In the genomic region with DNA sequence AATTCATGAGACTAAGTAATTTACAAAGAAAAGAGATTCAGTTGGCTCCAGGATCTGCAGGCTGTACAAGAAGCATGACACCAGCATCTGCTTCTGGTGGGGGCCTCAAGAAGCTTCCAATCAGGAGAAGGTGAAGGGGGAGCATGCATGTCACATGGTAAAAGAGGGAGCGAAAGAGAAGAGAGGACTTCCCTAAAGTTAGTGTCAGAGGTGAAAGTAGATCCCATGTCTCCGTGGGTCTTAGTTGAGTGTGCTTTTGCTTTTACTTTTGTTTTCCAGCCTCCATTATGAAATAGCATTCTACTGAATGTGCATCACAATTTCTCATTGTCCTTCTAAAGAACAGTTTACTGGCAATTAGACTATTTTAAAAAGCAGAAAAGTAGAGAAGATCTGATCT, we compare ENCODE assay signal across 9 cellular contexts.
DNase-seq lines count a peak whose midpoint lies in the region; ATAC-seq and TF ChIP-seq lines count a peak whose summit lies in the region.
"Had no signal": no experiment of that assay in that cellular context is flagged by ENCODE, and none has a peak within 500 bp of the region (broad histone marks: within the 10 kb centered on the region; RNA-seq: fewer than 3 reads in every experiment).

No MANE protein-coding gene starts in this region.

- H3K9me3 ChIP-seq in thyroid gland, result no peaks in the 10 kb centered on the region
- H3K9me3 ChIP-seq in mammary epithelial cell (replicated peaks; ENCODE audit: insufficient read depth, low read length), result no peaks in the 10 kb centered on the region

- intact Hi-C loops in thyroid gland (cut with DNase I) (no loop called here), mammary epithelial cell (cut with micrococcal nuclease) (no loop called here)

- TF ChIP-seq POLR2A in thyroid gland (IDR thresholded peaks at IDR 0.05), result no peak

- POLR2A ChIA-PET in activated naive CD8-positive, alpha-beta T cell treated with anti-CD3 and anti-CD28 coated beads, Interleukin-2, amount 10 ng/mL, durations not matched to agents 7 days and 5 days (lab: Charles Lee), result no interaction called here

- no TSS peak for BruUV-seq in mammary epithelial cell (replicated peaks; lab: Mats Ljungman, UMichigan)

- H3K4me1 ChIP-seq in thyroid gland, result peaks cover 31 to 32% of the 10 kb centered on the region in 2 donors
- H3K4me1 ChIP-seq in mammary epithelial cell (ENCODE audit: insufficient read depth, low read length), result no peaks in the 10 kb centered on the region

- peaks cover 8% of the 10 kb centered on the region for H3K4me1 Mint-ChIP-seq in activated naive CD8-positive, alpha-beta T cell treated with anti-CD3 and anti-CD28 coated beads, Interleukin-2, amount 10 ng/mL, durations not matched to agents 7 days and 5 days

- dilution Hi-C loops in mammary epithelial cell (cut with HindIII; ENCODE audit: low sequenced_read_pairs), result no loop called here

- H3K4me3 ChIP-seq in GM12864 (ENCODE audit: low read depth, low read length) (no peak overlapping the region), thyroid gland (replicated peaks in 1 of 3) (no peak overlapping the region), mammary epithelial cell (replicated peaks in 1 of 3; ENCODE audit: insufficient read depth in 1 of 3, low read depth in 2 of 3, low read length in 3 of 3) (no peak overlapping the region)

- H3K36me3 ChIP-seq in thyroid gland (no peaks in the 10 kb centered on the region), mammary epithelial cell (ENCODE audit: insufficient read depth, low read length) (no peaks in the 10 kb centered on the region)

- no peaks in the 10 kb centered on the region for H3K79me2 ChIP-seq in mammary epithelial cell (ENCODE audit: insufficient read depth, low read length)

- peaks cover 5% of the 10 kb centered on the region for H3K27me3 Mint-ChIP-seq in activated naive CD8-positive, alpha-beta T cell treated with anti-CD3 and anti-CD28 coated beads, Interleukin-2, amount 10 ng/mL, durations not matched to agents 7 days and 5 days

- DNase-seq in GM12864 (ENCODE audit: low read depth) (peak; percentile 34), thyroid gland (no peak), mammary epithelial cell (no peak)
- DNase-seq in activated naive CD8-positive, alpha-beta T cell treated with anti-CD3 and anti-CD28 coated beads, Interleukin-2, amount 10 ng/mL, durations not matched to agents 7 days and 5 days, result no peak
- no peak for DNase-seq in central memory CD4-positive, alpha-beta T cell
- DNase-seq in NK-92 treated with Interleukin-12 subunit alpha and Interleukin-12 subunit beta, amount 100 ng/mL, for 24 hours (lab: John Stamatoyannopoulos, UW), result no peak
- DNase-seq: SW 1271 had no signal

- H3K4me3 Mint-ChIP-seq in activated naive CD8-positive, alpha-beta T cell treated with anti-CD3 and anti-CD28 coated beads, Interleukin-2, amount 10 ng/mL, durations not matched to agents 7 days and 5 days, result peak overlapping the region; percentile 68

- no peak overlapping the region for H3K4me2 ChIP-seq in mammary epithelial cell (ENCODE audit: insufficient read depth, low read depth, low read length)

- H3K27ac Mint-ChIP-seq in activated naive CD8-positive, alpha-beta T cell treated with anti-CD3 and anti-CD28 coated beads, Interleukin-2, amount 10 ng/mL, durations not matched to agents 7 days and 5 days, result peak overlapping the region; percentile 65

- in situ Hi-C loops in mammary epithelial cell (cut with MboI; ENCODE audit: low sequenced_read_pairs in 2 of 2), result no loop called here

- 65 to 86% methylated on average over 2 of the region's 2 CpGs for WGBS in thyroid gland, 2 donors
- WGBS in mammary epithelial cell (ENCODE audit: low coverage, missing lambda C conversion rate), result 100% methylated on average over 2 of the region's 2 CpGs

- no peak overlapping the region for H2AFZ ChIP-seq in mammary epithelial cell (ENCODE audit: low read depth, low read length)

- H3K36me3 Mint-ChIP-seq in activated naive CD8-positive, alpha-beta T cell treated with anti-CD3 and anti-CD28 coated beads, Interleukin-2, amount 10 ng/mL, durations not matched to agents 7 days and 5 days, result no peaks in the 10 kb centered on the region

- ATAC-seq in GM19463 (IDR thresholded peaks at IDR 0.05; ENCODE audit: unreplicated experiment), result peak; percentile 76
- ATAC-seq in HG03139 (IDR thresholded peaks at IDR 0.05; ENCODE audit: unreplicated experiment), result peak; percentile 85
- peak; percentile 54 for ATAC-seq in activated naive CD8-positive, alpha-beta T cell treated with anti-CD3 and anti-CD28 coated beads, Interleukin-2, amount 10 ng/mL, durations not matched to agents 7 days and 5 days (ENCODE audit: low read depth)

- CTCF ChIA-PET in mammary epithelial cell (lab: Charles Lee; ENCODE audit: low non-redundant PET), result no interaction called here

- no peaks in the 10 kb centered on the region for H4K20me1 ChIP-seq in mammary epithelial cell (ENCODE audit: insufficient read depth, low read length)

- H3K27ac ChIP-seq in thyroid gland (no peak overlapping the region), mammary epithelial cell (ENCODE audit: insufficient read depth, low read depth, low read length) (no peak overlapping the region)

- TF ChIP-seq CTCF in GM12864 (IDR thresholded peaks at IDR 0.05; ENCODE audit: low read depth, low read length, missing control alignments) (no peak), thyroid gland (IDR thresholded peaks at IDR 0.05) (no peak), mammary epithelial cell (conservative IDR thresholded peaks at IDR 0.05 in 1 of 2, IDR thresholded peaks at IDR 0.05 in 1 of 2; ENCODE audit: extremely low read depth in 1 of 2, insufficient read depth in 1 of 2, low read depth in 1 of 2, low read length in 2 of 2) (no peak)

- H3K27me3 ChIP-seq in thyroid gland (no peaks in the 10 kb centered on the region), mammary epithelial cell (ENCODE audit: insufficient read depth, low read length) (no peaks in the 10 kb centered on the region)

- H3K9me3 Mint-ChIP-seq in activated naive CD8-positive, alpha-beta T cell treated with anti-CD3 and anti-CD28 coated beads, Interleukin-2, amount 10 ng/mL, durations not matched to agents 7 days and 5 days, result no peaks in the 10 kb centered on the region

- no peak overlapping the region for H3K9ac ChIP-seq in mammary epithelial cell (ENCODE audit: insufficient read depth, low read length)
